In genomic region chr22:44541671-44542319, GRCh38 we compare ENCODE assay signal across 20 cellular contexts. TPM values are rescaled to one million over a fixed set of nuclear protein-coding genes. Genes with fewer than 3 reads are reported as not detected.
DNase-seq lines count a peak whose midpoint lies in the region; ATAC-seq, FAIRE-seq and TF ChIP-seq lines count a peak whose summit lies in the region.
"Had no signal": no experiment of that assay in that cellular context is flagged by ENCODE, and none has a peak within 500 bp of the region (broad histone marks: within the 10 kb centered on the region; RNA-seq: fewer than 3 reads in every experiment).

No MANE protein-coding gene starts in this region.

- H3K79me2 ChIP-seq in H1 (ENCODE audit: control insufficient read depth in 1 of 2, insufficient read depth in 2 of 2, low read length in 2 of 2), result no peaks in the 10 kb centered on the region

- no peak overlapping the region for H3K23ac ChIP-seq in H1 (ENCODE audit: insufficient read length)

- H3K4me3 ChIP-seq in H1 (ENCODE audit: extremely low read depth in 1 of 4, insufficient read depth in 2 of 4, low read depth in 3 of 4, low read length in 4 of 4) (no peak overlapping the region), upper lobe of right lung (no peak overlapping the region), tibial nerve (no peak overlapping the region)
- H3K4me3 ChIP-seq: GM23248 had no signal

- no peak overlapping the region for H2BK15ac ChIP-seq in H1 (ENCODE audit: low read length)

- H4K5ac ChIP-seq in H1 (ENCODE audit: insufficient read length, low read depth, low read length), result no peak overlapping the region

- WGBS in H1 (ENCODE audit: extremely low coverage in 1 of 2, insufficient coverage in 1 of 2, insufficient read length in 1 of 2, insufficient replicate concordance in 2 of 2, low coverage in 1 of 2, low lambda C conversion rate in 2 of 2, missing lambda C conversion rate in 1 of 2), 2 experiments, result 98% methylated on average over 13 of the region's 13 CpGs; no CpG with 5 or more reads in 1 of the 2 experiments
- 88 to 91% methylated on average over 12 to 13 of the region's 13 CpGs for WGBS in tibial nerve, 2 donors

- no peak for DNase-seq in T-helper 17 cell
- no peak for DNase-seq in H1 (ENCODE audit: low read depth in 1 of 2, low spot score in 2 of 2)
- peak; percentile 51 for DNase-seq in mesenteric fat pad (ENCODE audit: low spot score)
- peak; percentile 43 for DNase-seq in upper lobe of right lung
- DNase-seq in omental fat pad (ENCODE audit: low spot score), result no peak
- DNase-seq in kidney tubule cell (ENCODE audit: low spot score), result no peak
- DNase-seq in tibial nerve (ENCODE audit: low spot score in 2 of 2), result no peak
- DNase-seq: ACHN; BE2C; C1 segment of cervical spinal cord; CD4-positive, CD25-positive, alpha-beta regulatory T cell; CD8-positive, alpha-beta memory T cell; GM23248; HCEC 1CT had no signal

- no peak for ATAC-seq in T-helper 17 cell
- no peak for ATAC-seq in upper lobe of right lung
- no peak for ATAC-seq in omental fat pad (ENCODE audit: low FRiP score)

- no peak overlapping the region for H3K27ac ChIP-seq in H1 (ENCODE audit: low read depth, low read length)
- no peak overlapping the region for H3K27ac ChIP-seq in upper lobe of right lung
- no peak overlapping the region for H3K27ac ChIP-seq in tibial nerve
- H3K27ac ChIP-seq: GM23248, HL-60 had no signal

- CTCF ChIA-PET in H1 (lab: Charles Lee; ENCODE audit: partially characterized antibody), result interaction anchor here (1.0 to 1.2 kb wide), 2 partner anchors 85 to 145 kb away, joined by 3 read pairs; no protein-coding TSS in a partner anchor

- no peaks in the 10 kb centered on the region for H3K79me1 ChIP-seq in H1 (ENCODE audit: low read depth, low read length)

- H3K18ac ChIP-seq in H1 (ENCODE audit: extremely low read depth, low read length), result no peak overlapping the region

- no peak overlapping the region for H2AK5ac ChIP-seq in H1 (ENCODE audit: low read depth, low read length)

- H3K14ac ChIP-seq in H1 (ENCODE audit: insufficient read length), result no peak overlapping the region

- intact Hi-C loops in upper lobe of right lung (cut with DNase I), result no loop called here

- H4K91ac ChIP-seq in H1 (replicated peaks; ENCODE audit: insufficient read length, low read length), result no peak overlapping the region

- H3K36me3 ChIP-seq in H1 (ENCODE audit: control insufficient read depth in 2 of 4, insufficient read depth in 4 of 4, low read length in 3 of 4) (no peaks in the 10 kb centered on the region), upper lobe of right lung (no peaks in the 10 kb centered on the region), tibial nerve (no peaks in the 10 kb centered on the region)
- H3K36me3 ChIP-seq: BE2C had no signal

- H4K20me1 ChIP-seq in H1 (replicated peaks in 1 of 2; ENCODE audit: control insufficient read depth in 1 of 2, insufficient read depth in 2 of 2, low read length in 2 of 2), result no peaks in the 10 kb centered on the region

- peaks cover under 1% of the 10 kb centered on the region for H3K36me3 Mint-ChIP-seq in T-helper 17 cell (ENCODE audit: low read depth)
- H3K36me3 Mint-ChIP-seq: CD4-positive, CD25-positive, alpha-beta regulatory T cell; CD8-positive, alpha-beta memory T cell had no signal

- no peak overlapping the region for H2AFZ ChIP-seq in H1 (ENCODE audit: low read length)
- H2AFZ ChIP-seq: GM23248 had no signal

- TF ChIP-seq EP300 in H1 (IDR thresholded peaks at IDR 0.05; ENCODE audit: borderline replicate concordance in 1 of 2, low read depth in 2 of 2, low read length in 2 of 2), result no peak
- TF ChIP-seq EP300 in tibial nerve (IDR thresholded peaks at IDR 0.05), result no peak

- no peak overlapping the region for H2BK120ac ChIP-seq in H1 (replicated peaks; ENCODE audit: low read depth, low read length)

- H3K27me3 ChIP-seq in H1 (replicated peaks in 1 of 4; ENCODE audit: control insufficient read depth in 3 of 4, extremely low read depth in 1 of 4, insufficient read depth in 3 of 4, low read length in 3 of 4) (no peaks in the 10 kb centered on the region; a peak in 1 of 7 replicates), upper lobe of right lung (peaks cover 21% of the 10 kb centered on the region), tibial nerve (peaks cover 0 to 26% of the 10 kb centered on the region in 2 donors)

- no peak for TF ChIP-seq CTCF in H1 (IDR thresholded peaks at IDR 0.05; ENCODE audit: control extremely low read depth in 1 of 3, insufficient read depth in 1 of 3, low read depth in 1 of 3, low read length in 3 of 3)
- no peak for TF ChIP-seq CTCF in upper lobe of right lung (IDR thresholded peaks at IDR 0.05)
- TF ChIP-seq CTCF in omental fat pad (IDR thresholded peaks at IDR 0.05), result no peak
- TF ChIP-seq CTCF in tibial nerve (IDR thresholded peaks at IDR 0.05), result no peak

- H2BK20ac ChIP-seq in H1 (ENCODE audit: low read length), result 0 out of 2 replicates have a peak overlapping the region, but pooled peaks have one; percentile 61

- H3K9ac ChIP-seq in H1 (replicated peaks in 1 of 4; ENCODE audit: extremely low read depth in 1 of 4, low read depth in 3 of 4, low read length in 3 of 4), result no peak overlapping the region
- H3K9ac ChIP-seq: GM23248 had no signal

- peaks cover 10% of the 10 kb centered on the region; the same call in 1 of the 2 replicates for H3K23me2 ChIP-seq in H1 (ENCODE audit: low read depth, low read length)

- peak overlapping the region; percentile 49 for H3K4me3 Mint-ChIP-seq in T-helper 17 cell
- H3K4me3 Mint-ChIP-seq: CD4-positive, CD25-positive, alpha-beta regulatory T cell had no signal

- H3K4me1 Mint-ChIP-seq in T-helper 17 cell, result peaks cover 7% of the 10 kb centered on the region
- H3K4me1 Mint-ChIP-seq: CD4-positive, CD25-positive, alpha-beta regulatory T cell had no signal

- no peak overlapping the region for H2BK5ac ChIP-seq in H1 (ENCODE audit: low read depth, low read length)

- H3K56ac ChIP-seq in H1 (replicated peaks; ENCODE audit: insufficient read length, low read depth, low read length), result no peak overlapping the region

- H3K4ac ChIP-seq in H1 (replicated peaks; ENCODE audit: insufficient read length, low read depth, low read length), result no peak overlapping the region

- H3K4me2 ChIP-seq in H1 (ENCODE audit: insufficient read depth in 1 of 2, low read depth in 2 of 2, low read length in 2 of 2), result no peak overlapping the region

- POLR2A ChIA-PET in H1 (lab: Charles Lee; ENCODE audit: partially characterized antibody), result interaction anchor here (0.7 kb wide), 1 partner anchor 351 kb away, joined by 3 read pairs; no protein-coding TSS in a partner anchor

- peaks cover 39% of the 10 kb centered on the region for H3K27me3 Mint-ChIP-seq in T-helper 17 cell

- no peak overlapping the region for H4K8ac ChIP-seq in H1 (ENCODE audit: extremely low read depth, insufficient read depth, low read length)

- H2BK12ac ChIP-seq in H1 (ENCODE audit: low read depth, low read length), result no peak overlapping the region

- H3K27ac Mint-ChIP-seq in T-helper 17 cell, result no peak overlapping the region
- H3K27ac Mint-ChIP-seq: CD4-positive, CD25-positive, alpha-beta regulatory T cell had no signal

- TF ChIP-seq RAD21 in H1 (IDR thresholded peaks at IDR 0.05 in 1 of 2, conservative IDR thresholded peaks at IDR 0.05 in 1 of 2; ENCODE audit: low read depth in 2 of 2, low read length in 2 of 2), result no peak

- H3K9me3 ChIP-seq in T-helper 17 cell (ENCODE audit: control insufficient read depth, low read length, poor library complexity, severe bottlenecking) (no peaks in the 10 kb centered on the region), H1 (ENCODE audit: insufficient read depth in 2 of 2, low read depth in 1 of 2, low read length in 1 of 2) (no peaks in the 10 kb centered on the region), upper lobe of right lung (no peaks in the 10 kb centered on the region), tibial nerve (no peaks in the 10 kb centered on the region)
- H3K9me3 ChIP-seq: BE2C had no signal

- H3K4me1 ChIP-seq in H1 (replicated peaks in 1 of 4; ENCODE audit: control insufficient read depth in 3 of 4, insufficient read depth in 4 of 4, low read length in 3 of 4) (peaks cover 0 to 12% (median 6%) of the 10 kb centered on the region in 4 experiments; a peak in 5 of 7 replicates), upper lobe of right lung (no peaks in the 10 kb centered on the region), tibial nerve (peaks cover 0 to 8% (median 0%) of the 10 kb centered on the region in 4 donors)
- H3K4me1 ChIP-seq: BE2C had no signal

- FAIRE-seq in H1 (lab: Jason Lieb, UNC), result no peak
- FAIRE-seq: A204.1, D721Med, G401.6, GM12891, H54 had no signal

- TF ChIP-seq POLR2A in H1 (IDR thresholded peaks at IDR 0.05; ENCODE audit: control extremely low read depth in 1 of 2, low read depth in 2 of 2, low read length in 2 of 2) (no peak), tibial nerve (IDR thresholded peaks at IDR 0.05) (no peak)

TF ChIP-seq in H1, 55 proteins besides CTCF, POLR2A, EP300 and RAD21 (continues in another document):
- TF ChIP-seq NRF1 (IDR thresholded peaks at IDR 0.05; ENCODE audit: low read depth, low read length) (no peak), USF2 (IDR thresholded peaks at IDR 0.05; ENCODE audit: low read length) (no peak), KDM4A (IDR thresholded peaks at IDR 0.05; ENCODE audit: low read depth, low read length, severe bottlenecking) (no peak), HDAC2 (IDR thresholded peaks at IDR 0.05; ENCODE audit: borderline replicate concordance in 1 of 2, low read depth in 2 of 2, low read length in 2 of 2) (no peak), SIRT6 (IDR thresholded peaks at IDR 0.05; ENCODE audit: low read length) (no peak)

RNA-seq across cellular contexts. Expression of gene RTL6, which starts 43.8 kb away (rescaled TPM):
- 10 to 100 TPM; 11.0 to 13.3 TPM for total RNA-seq in T-helper 17 cell
- 27.5 and 28.3 TPM in 2 replicates for total RNA-seq in H1 (2021; fragmentation: NEBNext Ultra II Directional; extraction: Animal tissue kit (Norgen Biotek cat#: 25700))
- 16.4 and 22.9 TPM in 2 replicates for polyA plus RNA-seq in H1 (2011; rRNA removed)
- polyA plus RNA-seq in H1 (2011; cell fraction: cytosol; rRNA removed), result 18.9 TPM
- 17.0 TPM for polyA plus RNA-seq in H1 (2011; cell fraction: nucleus; rRNA removed)
- polyA plus RNA-seq in H1 (2012, experiment 1 of 2), result 18.5 to 21.0 TPM (median 20.5 TPM) in 4 replicates
- polyA plus RNA-seq in H1 (2012, experiment 2 of 2), result 16.6 TPM
- polyA plus RNA-seq in H1 (2013, experiment 1 of 2), result 11.5 TPM
- polyA plus RNA-seq in H1 (2013, experiment 2 of 2), result 11.9 TPM
- 46.1 and 52.6 TPM in 2 replicates for polyA minus RNA-seq in H1 (2011; rRNA and poly(A)+ RNA removed)
- polyA minus RNA-seq in H1 (2011; cell fraction: cytosol; rRNA and poly(A)+ RNA removed), result 24.7 TPM
- polyA minus RNA-seq in H1 (2011; cell fraction: nucleus; rRNA and poly(A)+ RNA removed), result 28.3 TPM
- total RNA-seq in mesenteric fat pad, result 29.6 TPM
- 18.4 TPM for total RNA-seq in upper lobe of right lung
- total RNA-seq in omental fat pad, result 10 to 100 TPM; 17.7 to 38.2 (median 25.7) TPM
- total RNA-seq in tibial nerve, result 10 to 100 TPM; 23.4 to 29.8 (median 25.8) TPM

Comparison
In these comparisons a context has a peak if more than half of its experiments do, and no peak if none do; other contexts are left out.
1. DNase-seq: peak in mesenteric fat pad (single experiment) and upper lobe of right lung (single experiment); none in T-helper 17 cell (0 of 3), H1 (0 of 2), omental fat pad (single experiment), kidney tubule cell (single experiment) and tibial nerve (0 of 2).